ENCODE assay signal across 1 cellular context in genomic region chr20:49699200-49699992, GRCh38.
TF ChIP-seq lines count a peak whose summit lies in the region.

No MANE protein-coding gene starts in this region.

TF ChIP-seq in K562, 482 proteins besides CTCF, POLR2A, EP300 and RAD21 (continued from another document and continues in another):
- TF ChIP-seq, protein P1, sequence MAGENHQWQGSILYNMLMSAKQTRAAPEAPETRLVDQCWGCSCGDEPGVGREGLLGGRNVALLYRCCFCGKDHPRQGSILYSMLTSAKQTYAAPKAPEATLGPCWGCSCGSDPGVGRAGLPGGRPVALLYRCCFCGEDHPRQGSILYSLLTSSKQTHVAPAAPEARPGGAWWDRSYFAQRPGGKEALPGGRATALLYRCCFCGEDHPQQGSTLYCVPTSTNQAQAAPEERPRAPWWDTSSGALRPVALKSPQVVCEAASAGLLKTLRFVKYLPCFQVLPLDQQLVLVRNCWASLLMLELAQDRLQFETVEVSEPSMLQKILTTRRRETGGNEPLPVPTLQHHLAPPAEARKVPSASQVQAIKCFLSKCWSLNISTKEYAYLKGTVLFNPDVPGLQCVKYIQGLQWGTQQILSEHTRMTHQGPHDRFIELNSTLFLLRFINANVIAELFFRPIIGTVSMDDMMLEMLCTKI (IDR thresholded peaks at IDR 0.05; ENCODE audit: partially characterized antibody), result no peak
- TF ChIP-seq CHD4 (IDR thresholded peaks at IDR 0.05; ENCODE audit: insufficient read depth, insufficient replicate concordance, low read depth, low read length, poor library complexity, severe bottlenecking), result no peak
- no peak for TF ChIP-seq HNRNPL (IDR thresholded peaks at IDR 0.05; ENCODE audit: low read depth, low read length)
- peak; percentile 74 for TF ChIP-seq JUND (IDR thresholded peaks at IDR 0.05; ENCODE audit: borderline replicate concordance, low read depth, low read length)
- TF ChIP-seq JUND (tag; IDR thresholded peaks at IDR 0.05; ENCODE audit: borderline replicate concordance, low read depth, low read length), result peak; percentile 51; the same call in 1 of the 3 replicates
- TF ChIP-seq, protein P2, sequence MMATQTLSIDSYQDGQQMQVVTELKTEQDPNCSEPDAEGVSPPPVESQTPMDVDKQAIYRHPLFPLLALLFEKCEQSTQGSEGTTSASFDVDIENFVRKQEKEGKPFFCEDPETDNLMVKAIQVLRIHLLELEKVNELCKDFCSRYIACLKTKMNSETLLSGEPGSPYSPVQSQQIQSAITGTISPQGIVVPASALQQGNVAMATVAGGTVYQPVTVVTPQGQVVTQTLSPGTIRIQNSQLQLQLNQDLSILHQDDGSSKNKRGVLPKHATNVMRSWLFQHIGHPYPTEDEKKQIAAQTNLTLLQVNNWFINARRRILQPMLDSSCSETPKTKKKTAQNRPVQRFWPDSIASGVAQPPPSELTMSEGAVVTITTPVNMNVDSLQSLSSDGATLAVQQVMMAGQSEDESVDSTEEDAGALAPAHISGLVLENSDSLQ (IDR thresholded peaks at IDR 0.05), result peak; percentile 69
- TF ChIP-seq CBX8 (IDR thresholded peaks at IDR 0.05; ENCODE audit: borderline replicate concordance, extremely low read depth, low read depth, low read length, poor library complexity, severe bottlenecking), result no peak
- TF ChIP-seq ZSCAN29 (IDR thresholded peaks at IDR 0.05), result no peak
- no peak for TF ChIP-seq EGR1 (conservative IDR thresholded peaks at IDR 0.05)
- no peak for TF ChIP-seq ZFP1 (CRISPR knock-in tag; IDR thresholded peaks at IDR 0.05)
- no peak for TF ChIP-seq CREB5 (CRISPR knock-in tag; IDR thresholded peaks at IDR 0.05)
- no peak for TF ChIP-seq E2F6 (IDR thresholded peaks at IDR 0.05; ENCODE audit: borderline replicate concordance in 1 of 2, extremely low read depth in 1 of 2, insufficient read depth in 1 of 2, insufficient read length in 1 of 2, low read depth in 1 of 2, low read length in 1 of 2, poor library complexity in 1 of 2, severe bottlenecking in 1 of 2)
- TF ChIP-seq NCOR1 (IDR thresholded peaks at IDR 0.05), result no peak
- no peak for TF ChIP-seq KDM5B (IDR thresholded peaks at IDR 0.05; ENCODE audit: insufficient replicate concordance, low read depth, low read length)
- TF ChIP-seq, protein P3, sequence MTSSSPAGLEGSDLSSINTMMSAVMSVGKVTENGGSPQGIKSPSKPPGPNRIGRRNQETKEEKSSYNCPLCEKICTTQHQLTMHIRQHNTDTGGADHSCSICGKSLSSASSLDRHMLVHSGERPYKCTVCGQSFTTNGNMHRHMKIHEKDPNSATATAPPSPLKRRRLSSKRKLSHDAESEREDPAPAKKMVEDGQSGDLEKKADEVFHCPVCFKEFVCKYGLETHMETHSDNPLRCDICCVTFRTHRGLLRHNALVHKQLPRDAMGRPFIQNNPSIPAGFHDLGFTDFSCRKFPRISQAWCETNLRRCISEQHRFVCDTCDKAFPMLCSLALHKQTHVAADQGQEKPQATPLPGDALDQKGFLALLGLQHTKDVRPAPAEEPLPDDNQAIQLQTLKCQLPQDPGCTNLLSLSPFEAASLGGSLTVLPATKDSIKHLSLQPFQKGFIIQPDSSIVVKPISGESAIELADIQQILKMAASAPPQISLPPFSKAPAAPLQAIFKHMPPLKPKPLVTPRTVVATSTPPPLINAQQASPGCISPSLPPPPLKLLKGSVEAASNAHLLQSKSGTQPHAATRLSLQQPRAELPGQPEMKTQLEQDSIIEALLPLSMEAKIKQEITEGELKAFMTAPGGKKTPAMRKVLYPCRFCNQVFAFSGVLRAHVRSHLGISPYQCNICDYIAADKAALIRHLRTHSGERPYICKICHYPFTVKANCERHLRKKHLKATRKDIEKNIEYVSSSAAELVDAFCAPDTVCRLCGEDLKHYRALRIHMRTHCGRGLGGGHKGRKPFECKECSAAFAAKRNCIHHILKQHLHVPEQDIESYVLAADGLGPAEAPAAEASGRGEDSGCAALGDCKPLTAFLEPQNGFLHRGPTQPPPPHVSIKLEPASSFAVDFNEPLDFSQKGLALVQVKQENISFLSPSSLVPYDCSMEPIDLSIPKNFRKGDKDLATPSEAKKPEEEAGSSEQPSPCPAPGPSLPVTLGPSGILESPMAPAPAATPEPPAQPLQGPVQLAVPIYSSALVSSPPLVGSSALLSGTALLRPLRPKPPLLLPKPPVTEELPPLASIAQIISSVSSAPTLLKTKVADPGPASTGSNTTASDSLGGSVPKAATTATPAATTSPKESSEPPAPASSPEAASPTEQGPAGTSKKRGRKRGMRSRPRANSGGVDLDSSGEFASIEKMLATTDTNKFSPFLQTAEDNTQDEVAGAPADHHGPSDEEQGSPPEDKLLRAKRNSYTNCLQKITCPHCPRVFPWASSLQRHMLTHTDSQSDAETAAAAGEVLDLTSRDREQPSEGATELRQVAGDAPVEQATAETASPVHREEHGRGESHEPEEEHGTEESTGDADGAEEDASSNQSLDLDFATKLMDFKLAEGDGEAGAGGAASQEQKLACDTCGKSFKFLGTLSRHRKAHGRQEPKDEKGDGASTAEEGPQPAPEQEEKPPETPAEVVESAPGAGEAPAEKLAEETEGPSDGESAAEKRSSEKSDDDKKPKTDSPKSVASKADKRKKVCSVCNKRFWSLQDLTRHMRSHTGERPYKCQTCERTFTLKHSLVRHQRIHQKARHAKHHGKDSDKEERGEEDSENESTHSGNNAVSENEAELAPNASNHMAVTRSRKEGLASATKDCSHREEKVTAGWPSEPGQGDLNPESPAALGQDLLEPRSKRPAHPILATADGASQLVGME (CRISPR knock-in tag; IDR thresholded peaks at IDR 0.05), result no peak
- no peak for TF ChIP-seq BRF2 (IDR thresholded peaks at IDR 0.05; ENCODE audit: borderline replicate concordance, insufficient read depth, insufficient read length)
- TF ChIP-seq, protein P4, sequence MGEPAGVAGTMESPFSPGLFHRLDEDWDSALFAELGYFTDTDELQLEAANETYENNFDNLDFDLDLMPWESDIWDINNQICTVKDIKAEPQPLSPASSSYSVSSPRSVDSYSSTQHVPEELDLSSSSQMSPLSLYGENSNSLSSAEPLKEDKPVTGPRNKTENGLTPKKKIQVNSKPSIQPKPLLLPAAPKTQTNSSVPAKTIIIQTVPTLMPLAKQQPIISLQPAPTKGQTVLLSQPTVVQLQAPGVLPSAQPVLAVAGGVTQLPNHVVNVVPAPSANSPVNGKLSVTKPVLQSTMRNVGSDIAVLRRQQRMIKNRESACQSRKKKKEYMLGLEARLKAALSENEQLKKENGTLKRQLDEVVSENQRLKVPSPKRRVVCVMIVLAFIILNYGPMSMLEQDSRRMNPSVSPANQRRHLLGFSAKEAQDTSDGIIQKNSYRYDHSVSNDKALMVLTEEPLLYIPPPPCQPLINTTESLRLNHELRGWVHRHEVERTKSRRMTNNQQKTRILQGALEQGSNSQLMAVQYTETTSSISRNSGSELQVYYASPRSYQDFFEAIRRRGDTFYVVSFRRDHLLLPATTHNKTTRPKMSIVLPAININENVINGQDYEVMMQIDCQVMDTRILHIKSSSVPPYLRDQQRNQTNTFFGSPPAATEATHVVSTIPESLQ (CRISPR knock-in tag; IDR thresholded peaks at IDR 0.05), result no peak
- no peak for TF ChIP-seq OTX1 (CRISPR knock-in tag; IDR thresholded peaks at IDR 0.05)
- no peak for TF ChIP-seq KLF13 (tag; IDR thresholded peaks at IDR 0.05; ENCODE audit: borderline replicate concordance, low read depth)
- no peak for TF ChIP-seq ESRRB (CRISPR knock-in tag; IDR thresholded peaks at IDR 0.05; ENCODE audit: borderline replicate concordance)
- peak; percentile 85 for TF ChIP-seq SMARCA4 (IDR thresholded peaks at IDR 0.05)
- TF ChIP-seq, protein P5, sequence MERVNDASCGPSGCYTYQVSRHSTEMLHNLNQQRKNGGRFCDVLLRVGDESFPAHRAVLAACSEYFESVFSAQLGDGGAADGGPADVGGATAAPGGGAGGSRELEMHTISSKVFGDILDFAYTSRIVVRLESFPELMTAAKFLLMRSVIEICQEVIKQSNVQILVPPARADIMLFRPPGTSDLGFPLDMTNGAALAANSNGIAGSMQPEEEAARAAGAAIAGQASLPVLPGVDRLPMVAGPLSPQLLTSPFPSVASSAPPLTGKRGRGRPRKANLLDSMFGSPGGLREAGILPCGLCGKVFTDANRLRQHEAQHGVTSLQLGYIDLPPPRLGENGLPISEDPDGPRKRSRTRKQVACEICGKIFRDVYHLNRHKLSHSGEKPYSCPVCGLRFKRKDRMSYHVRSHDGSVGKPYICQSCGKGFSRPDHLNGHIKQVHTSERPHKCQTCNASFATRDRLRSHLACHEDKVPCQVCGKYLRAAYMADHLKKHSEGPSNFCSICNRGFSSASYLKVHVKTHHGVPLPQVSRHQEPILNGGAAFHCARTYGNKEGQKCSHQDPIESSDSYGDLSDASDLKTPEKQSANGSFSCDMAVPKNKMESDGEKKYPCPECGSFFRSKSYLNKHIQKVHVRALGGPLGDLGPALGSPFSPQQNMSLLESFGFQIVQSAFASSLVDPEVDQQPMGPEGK (CRISPR knock-in tag; IDR thresholded peaks at IDR 0.05; ENCODE audit: borderline replicate concordance), result no peak
- TF ChIP-seq WHSC1 (IDR thresholded peaks at IDR 0.05; ENCODE audit: low read length), result no peak
- no peak for TF ChIP-seq PHB (CRISPR knock-in tag; IDR thresholded peaks at IDR 0.05)
- TF ChIP-seq E2F1 (CRISPR knock-in tag; IDR thresholded peaks at IDR 0.05), result no peak
- TF ChIP-seq ETS2 (tag; IDR thresholded peaks at IDR 0.05; ENCODE audit: borderline replicate concordance, poor library complexity, severe bottlenecking), result no peak
- no peak for TF ChIP-seq SMARCB1 (IDR thresholded peaks at IDR 0.05; ENCODE audit: insufficient read length, low read depth)
- TF ChIP-seq, protein P6, sequence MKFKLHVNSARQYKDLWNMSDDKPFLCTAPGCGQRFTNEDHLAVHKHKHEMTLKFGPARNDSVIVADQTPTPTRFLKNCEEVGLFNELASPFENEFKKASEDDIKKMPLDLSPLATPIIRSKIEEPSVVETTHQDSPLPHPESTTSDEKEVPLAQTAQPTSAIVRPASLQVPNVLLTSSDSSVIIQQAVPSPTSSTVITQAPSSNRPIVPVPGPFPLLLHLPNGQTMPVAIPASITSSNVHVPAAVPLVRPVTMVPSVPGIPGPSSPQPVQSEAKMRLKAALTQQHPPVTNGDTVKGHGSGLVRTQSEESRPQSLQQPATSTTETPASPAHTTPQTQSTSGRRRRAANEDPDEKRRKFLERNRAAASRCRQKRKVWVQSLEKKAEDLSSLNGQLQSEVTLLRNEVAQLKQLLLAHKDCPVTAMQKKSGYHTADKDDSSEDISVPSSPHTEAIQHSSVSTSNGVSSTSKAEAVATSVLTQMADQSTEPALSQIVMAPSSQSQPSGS (CRISPR knock-in tag; IDR thresholded peaks at IDR 0.05), result no peak
- TF ChIP-seq TRIM24 (IDR thresholded peaks at IDR 0.05), result 0 out of 4 replicates have a peak, but pooled peaks of 1 of the 2 experiments have one; percentile 16
- TF ChIP-seq, protein P7, sequence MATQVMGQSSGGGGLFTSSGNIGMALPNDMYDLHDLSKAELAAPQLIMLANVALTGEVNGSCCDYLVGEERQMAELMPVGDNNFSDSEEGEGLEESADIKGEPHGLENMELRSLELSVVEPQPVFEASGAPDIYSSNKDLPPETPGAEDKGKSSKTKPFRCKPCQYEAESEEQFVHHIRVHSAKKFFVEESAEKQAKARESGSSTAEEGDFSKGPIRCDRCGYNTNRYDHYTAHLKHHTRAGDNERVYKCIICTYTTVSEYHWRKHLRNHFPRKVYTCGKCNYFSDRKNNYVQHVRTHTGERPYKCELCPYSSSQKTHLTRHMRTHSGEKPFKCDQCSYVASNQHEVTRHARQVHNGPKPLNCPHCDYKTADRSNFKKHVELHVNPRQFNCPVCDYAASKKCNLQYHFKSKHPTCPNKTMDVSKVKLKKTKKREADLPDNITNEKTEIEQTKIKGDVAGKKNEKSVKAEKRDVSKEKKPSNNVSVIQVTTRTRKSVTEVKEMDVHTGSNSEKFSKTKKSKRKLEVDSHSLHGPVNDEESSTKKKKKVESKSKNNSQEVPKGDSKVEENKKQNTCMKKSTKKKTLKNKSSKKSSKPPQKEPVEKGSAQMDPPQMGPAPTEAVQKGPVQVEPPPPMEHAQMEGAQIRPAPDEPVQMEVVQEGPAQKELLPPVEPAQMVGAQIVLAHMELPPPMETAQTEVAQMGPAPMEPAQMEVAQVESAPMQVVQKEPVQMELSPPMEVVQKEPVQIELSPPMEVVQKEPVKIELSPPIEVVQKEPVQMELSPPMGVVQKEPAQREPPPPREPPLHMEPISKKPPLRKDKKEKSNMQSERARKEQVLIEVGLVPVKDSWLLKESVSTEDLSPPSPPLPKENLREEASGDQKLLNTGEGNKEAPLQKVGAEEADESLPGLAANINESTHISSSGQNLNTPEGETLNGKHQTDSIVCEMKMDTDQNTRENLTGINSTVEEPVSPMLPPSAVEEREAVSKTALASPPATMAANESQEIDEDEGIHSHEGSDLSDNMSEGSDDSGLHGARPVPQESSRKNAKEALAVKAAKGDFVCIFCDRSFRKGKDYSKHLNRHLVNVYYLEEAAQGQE (CRISPR knock-in tag; IDR thresholded peaks at IDR 0.05; ENCODE audit: low read depth), result no peak
- TF ChIP-seq NCOA1 (IDR thresholded peaks at IDR 0.05; ENCODE audit: low read depth), result no peak
- no peak for TF ChIP-seq ZBED1 (IDR thresholded peaks at IDR 0.05)
